In the genomic region with DNA sequence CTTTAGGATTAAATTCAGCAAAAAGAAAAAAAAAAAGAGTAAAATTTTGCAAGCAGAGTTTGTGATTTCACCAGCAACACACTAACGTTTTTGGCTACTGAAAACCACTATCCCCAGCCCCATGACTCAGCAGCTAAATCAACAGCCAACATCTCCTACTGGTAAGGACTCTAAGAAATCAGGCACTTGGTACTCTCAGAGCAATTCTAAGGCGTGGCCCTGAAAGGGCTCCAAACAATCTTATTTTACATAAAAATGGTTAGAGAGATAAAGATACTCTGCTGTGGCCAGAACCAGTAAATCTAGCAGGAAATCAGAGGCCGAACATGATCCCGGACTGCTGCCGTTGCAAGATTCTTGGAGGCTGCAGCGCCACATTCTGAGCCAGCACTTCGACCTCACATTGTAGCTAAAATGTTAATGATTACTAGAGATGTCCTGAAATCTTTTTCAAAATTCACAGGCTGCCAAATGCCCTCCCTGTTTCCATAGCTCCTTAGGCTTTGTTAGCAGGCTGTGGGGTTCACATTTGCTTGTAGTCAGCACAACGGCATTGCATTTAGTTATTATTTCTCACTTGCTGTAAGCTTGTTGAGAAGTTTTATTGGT, we compare ENCODE assay signal across 8 cellular contexts. TPM values are rescaled to one million over a fixed set of nuclear protein-coding genes. Genes with fewer than 3 reads are reported as not detected.
DNase-seq lines count a peak whose midpoint lies in the region; ATAC-seq lines count a peak whose summit lies in the region.

No MANE protein-coding gene starts in this region.

- H3K36me3 Mint-ChIP-seq in activated naive CD4-positive, alpha-beta T cell treated with anti-CD3 and anti-CD28 coated beads for 36 hours (ENCODE audit: low read depth) = peaks cover 37% of the 10 kb centered on the region

- DNase-seq in NCI-H345 (lab: John Stamatoyannopoulos, UW) = peak; percentile 22
- no peak for DNase-seq in NCI-H345 treated with DMSO at 0.1 percent for 48 hours (lab: John Stamatoyannopoulos, UW; ENCODE audit: unreplicated experiment)
- peak; percentile 66 for DNase-seq in NAMALWA (ENCODE audit: low spot score)
- peak; percentile 72 for DNase-seq in activated naive CD4-positive, alpha-beta T cell treated with anti-CD3 and anti-CD28 coated beads for 36 hours
- peak; percentile 64 for DNase-seq in Right ventricle myocardium superior
- DNase-seq in posterior vena cava (ENCODE audit: low spot score) = peak; percentile 86

- ATAC-seq in Right ventricle myocardium superior (ENCODE audit: poor library complexity) = peak; percentile 15
- ATAC-seq in GM18870 (IDR thresholded peaks at IDR 0.05; ENCODE audit: unreplicated experiment) = no peak
- no peak for ATAC-seq in GM21717 (IDR thresholded peaks at IDR 0.05; ENCODE audit: unreplicated experiment)

- CTCF ChIA-PET in activated naive CD4-positive, alpha-beta T cell treated with anti-CD3 and anti-CD28 coated beads for 36 hours (lab: Charles Lee) = interaction anchor here (0.6 to 2.4 kb wide), 10 partner anchors 12 to 125 kb away, joined by 3 to 10 read pairs (median 3); no protein-coding TSS in a partner anchor

- H3K4me1 Mint-ChIP-seq in activated naive CD4-positive, alpha-beta T cell treated with anti-CD3 and anti-CD28 coated beads for 36 hours (ENCODE audit: low read depth) = peaks cover 16% of the 10 kb centered on the region

- H3K27me3 Mint-ChIP-seq in activated naive CD4-positive, alpha-beta T cell treated with anti-CD3 and anti-CD28 coated beads for 36 hours (ENCODE audit: low read depth) = no peaks in the 10 kb centered on the region

- intact Hi-C loops in activated naive CD4-positive, alpha-beta T cell treated with anti-CD3 and anti-CD28 coated beads for 36 hours (cut with micrococcal nuclease) = no loop called here
- intact Hi-C loops in Right ventricle myocardium superior (cut with DNase I) = no loop called here
- intact Hi-C loops in posterior vena cava (cut with DNase I) = no loop called here

- no peaks in the 10 kb centered on the region for H3K9me3 Mint-ChIP-seq in activated naive CD4-positive, alpha-beta T cell treated with anti-CD3 and anti-CD28 coated beads for 36 hours

- peak overlapping the region; percentile 85 for H3K4me3 Mint-ChIP-seq in activated naive CD4-positive, alpha-beta T cell treated with anti-CD3 and anti-CD28 coated beads for 36 hours

- peak overlapping the region; percentile 99 for H3K27ac Mint-ChIP-seq in activated naive CD4-positive, alpha-beta T cell treated with anti-CD3 and anti-CD28 coated beads for 36 hours

RNA-seq across cellular contexts. Expression of a gene that starts 1.7 kb away (rescaled TPM):
- 1,000 to 10,000 TPM; 2,952 to 3,004 TPM for total RNA-seq in activated naive CD4-positive, alpha-beta T cell treated with anti-CD3 and anti-CD28 coated beads for 36 hours
- total RNA-seq in Right ventricle myocardium superior (136 TPM), posterior vena cava (1,000 to 10,000 TPM in 1 of 2 donors, 100 to 1,000 TPM in 1; 578 to 1,026 TPM)
